ENCODE assay signal across 13 cellular contexts in the genomic region with DNA sequence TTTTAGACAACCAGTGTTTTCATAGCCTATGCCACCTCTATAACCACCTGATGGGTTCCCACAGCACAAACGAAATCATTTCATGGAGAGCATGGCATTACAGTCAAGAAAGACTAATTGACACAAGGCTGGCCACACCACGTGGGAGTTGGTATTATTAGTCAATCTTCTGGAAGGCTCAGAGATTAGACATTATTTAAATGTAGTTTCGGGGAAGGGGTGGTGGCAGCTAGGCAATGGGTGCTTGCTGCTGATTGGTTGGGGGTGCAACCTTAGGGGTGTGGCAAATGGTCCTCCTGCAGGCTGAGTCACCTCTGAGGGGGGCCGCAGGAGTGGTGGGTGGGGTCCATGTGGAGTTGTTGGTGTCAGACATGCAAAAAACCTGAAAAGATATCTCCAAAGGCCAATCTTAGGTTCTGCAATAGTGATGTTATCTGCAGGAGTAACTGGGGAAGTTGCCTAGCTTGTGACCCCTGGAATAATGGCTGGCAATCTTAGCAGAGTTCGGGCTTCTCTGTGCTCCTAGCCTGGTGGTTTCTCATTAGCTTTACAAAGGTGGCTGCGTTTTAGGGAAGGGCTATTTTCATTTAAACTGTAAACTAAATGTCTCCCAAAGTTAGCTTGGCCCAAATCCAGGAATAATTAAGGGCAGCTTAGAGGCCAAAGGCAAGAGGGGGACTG. TPM values are rescaled to one million over a fixed set of nuclear protein-coding genes. Genes with fewer than 3 reads are reported as not detected.
DNase-seq lines count a peak whose midpoint lies in the region; ATAC-seq and TF ChIP-seq lines count a peak whose summit lies in the region.
"Had no signal": no experiment of that assay in that cellular context is flagged by ENCODE, and none has a peak within 500 bp of the region (broad histone marks: within the 10 kb centered on the region; RNA-seq: fewer than 3 reads in every experiment).

No MANE protein-coding gene starts in this region.

- no peaks in the 10 kb centered on the region for H3K9me3 ChIP-seq in ES-I3 (ENCODE audit: control insufficient read depth, insufficient read depth, low read length)
- no peaks in the 10 kb centered on the region for H3K9me3 ChIP-seq in endodermal cell (ENCODE audit: control insufficient read depth, low read length)

- TF ChIP-seq CTCF in endodermal cell (conservative IDR thresholded peaks at IDR 0.05) (no peak), mesothelial cell of epicardium (IDR thresholded peaks at IDR 0.05; ENCODE audit: unreplicated experiment) (no peak)

- 16 to 21% methylated on average over 3 to 6 of the region's 6 CpGs for WGBS in endodermal cell (ENCODE audit: insufficient coverage in 1 of 2, insufficient read length in 1 of 2), 2 experiments

- DNase-seq in NCI-H82 (lab: John Stamatoyannopoulos, UW) = peak; percentile 72
- peak; percentile 98 for DNase-seq in endodermal cell
- DNase-seq in mesothelial cell of epicardium (ENCODE audit: low spot score in 2 of 2, unreplicated experiment in 2 of 2) = no peak
- no peak for DNase-seq in HPDE6-E6E7 (ENCODE audit: extremely low spot score)
- DNase-seq: activated T-cell treated with anti-CD3 and anti-CD28 coated beads, Interleukin-2, amount 50 U/mL, for 4 hours; cerebellar nuclear complex; T-helper 9 cell had no signal

- peak overlapping the region; percentile 4 for H3K4me3 ChIP-seq in endodermal cell (ENCODE audit: low read length)

- H3K9me3 Mint-ChIP-seq in endodermal cell = no peaks in the 10 kb centered on the region
- H3K9me3 Mint-ChIP-seq in mesothelial cell of epicardium = no peaks in the 10 kb centered on the region
- H3K9me3 Mint-ChIP-seq: activated T-cell treated with anti-CD3 and anti-CD28 coated beads, Interleukin-2, amount 50 U/mL, for 4 hours; CD4-positive, alpha-beta T cell had no signal

- no peak for ATAC-seq in HG02610 (IDR thresholded peaks at IDR 0.05; ENCODE audit: unreplicated experiment)
- no peak for ATAC-seq in HG02678 (IDR thresholded peaks at IDR 0.05; ENCODE audit: unreplicated experiment)
- ATAC-seq in GM18861 (IDR thresholded peaks at IDR 0.05; ENCODE audit: unreplicated experiment) = no peak
- ATAC-seq: activated T-cell treated with anti-CD3 and anti-CD28 coated beads, Interleukin-2, amount 50 U/mL, for 4 hours had no signal

- H3K27ac Mint-ChIP-seq in endodermal cell = peak overlapping the region; percentile 67
- peak overlapping the region; percentile 95 for H3K27ac Mint-ChIP-seq in mesothelial cell of epicardium
- H3K27ac Mint-ChIP-seq: CD4-positive, alpha-beta T cell had no signal

- H3K9ac ChIP-seq in ES-I3 (ENCODE audit: low read depth, low read length) (peak overlapping the region; percentile 28; the same call in 1 of the 2 replicates), endodermal cell (ENCODE audit: extremely low read depth, low read length, poor library complexity, severe bottlenecking) (no peak overlapping the region)

- H3K36me3 ChIP-seq in ES-I3 (ENCODE audit: insufficient read depth, low read length) (no peaks in the 10 kb centered on the region), endodermal cell (ENCODE audit: control insufficient read depth, insufficient read depth, low read length) (peaks cover 13% of the 10 kb centered on the region)

- H3K4me1 ChIP-seq in ES-I3 (ENCODE audit: insufficient read depth, low read length) (peaks cover 25% of the 10 kb centered on the region), endodermal cell (ENCODE audit: control insufficient read depth, insufficient read depth, low read length) (peaks cover 4% of the 10 kb centered on the region)

- no peaks in the 10 kb centered on the region for H3K27me3 ChIP-seq in endodermal cell (ENCODE audit: control insufficient read depth, insufficient read depth, low read length, poor library complexity, severe bottlenecking)

- H3K4me3 Mint-ChIP-seq in endodermal cell (peak overlapping the region; percentile 29), mesothelial cell of epicardium (peak overlapping the region; percentile 18)
- H3K4me3 Mint-ChIP-seq: activated T-cell treated with anti-CD3 and anti-CD28 coated beads, Interleukin-2, amount 50 U/mL, for 4 hours; CD4-positive, alpha-beta T cell had no signal

- H3K36me3 Mint-ChIP-seq in endodermal cell (ENCODE audit: low read depth) (peaks cover 7% of the 10 kb centered on the region), mesothelial cell of epicardium (peaks cover 5% of the 10 kb centered on the region)

- no peaks in the 10 kb centered on the region for H3K27me3 Mint-ChIP-seq in endodermal cell (ENCODE audit: insufficient read depth)
- H3K27me3 Mint-ChIP-seq in mesothelial cell of epicardium (ENCODE audit: low read depth) = no peaks in the 10 kb centered on the region
- H3K27me3 Mint-ChIP-seq: CD4-positive, alpha-beta T cell had no signal

- H3K4me1 Mint-ChIP-seq in endodermal cell (peaks cover 36% of the 10 kb centered on the region), mesothelial cell of epicardium (peaks cover 56% of the 10 kb centered on the region)

- no peak overlapping the region for H3K27ac ChIP-seq in endodermal cell (ENCODE audit: low read depth, low read length)

RNA-seq across cellular contexts. Expression of a gene that starts 4.6 kb away (rescaled TPM):
- total RNA-seq in endodermal cell = 10 to 100 TPM; 12.1 to 15.3 TPM
- 14.4 TPM for polyA plus RNA-seq in endodermal cell (2013, experiment 1 of 2)
- polyA plus RNA-seq in endodermal cell (2013, experiment 2 of 2) = 13.5 TPM
- total RNA-seq in mesothelial cell of epicardium = 35.5 to 39.4 TPM (median 37.5 TPM) in 3 replicates

RNA-seq across cellular contexts. Expression of a gene that starts 4.7 kb away (rescaled TPM):
- 10 to 100 TPM; 28.6 to 37.1 TPM for total RNA-seq in endodermal cell
- polyA plus RNA-seq in endodermal cell (2013, experiment 1 of 2) = 16.1 TPM
- polyA plus RNA-seq in endodermal cell (2013, experiment 2 of 2) = 13.6 TPM
- total RNA-seq in mesothelial cell of epicardium = 52.2 to 57.5 TPM (median 54.3 TPM) in 3 replicates

RNA-seq across cellular contexts. Expression of a gene that starts 17.0 kb away (rescaled TPM):
- total RNA-seq in endodermal cell (10 to 100 TPM in 1 of 2 donors, 1 to 10 TPM in 1; 7.3 to 11.7 TPM), mesothelial cell of epicardium (34.7 to 36.5 TPM (median 34.9 TPM) in 3 replicates)
- polyA plus RNA-seq in endodermal cell (2013, experiment 1 of 2) = 14.7 TPM
- 10.5 TPM for polyA plus RNA-seq in endodermal cell (2013, experiment 2 of 2)

RNA-seq across cellular contexts. Expression of a gene that starts 42.8 kb away (rescaled TPM):
- total RNA-seq in endodermal cell (10 to 100 TPM; 25.9 to 39.1 TPM), mesothelial cell of epicardium (22.4 to 24.6 TPM (median 23.4 TPM) in 3 replicates)
- polyA plus RNA-seq in endodermal cell (2013, experiment 1 of 2) = 16.8 TPM
- polyA plus RNA-seq in endodermal cell (2013, experiment 2 of 2) = 13.0 TPM

RNA-seq across cellular contexts. Expression of a gene that starts 43.5 kb away (rescaled TPM):
- total RNA-seq in endodermal cell (under 1 TPM; 0.20 to 0.51 TPM), mesothelial cell of epicardium (0.16 to 0.47 TPM (median 0.25 TPM) in 3 replicates)
- polyA plus RNA-seq in endodermal cell (2013, experiment 1 of 2) = 0.04 TPM
- polyA plus RNA-seq in endodermal cell (2013, experiment 2 of 2) = not detected
- total RNA-seq: pulmonary artery endothelial cell had no signal

Comparison
In these comparisons a context has a peak if more than half of its experiments do, and no peak if none do; other contexts are left out.
1. DNase-seq: peak in NCI-H82 (single experiment) and endodermal cell (single experiment); none in mesothelial cell of epicardium (0 of 2) and HPDE6-E6E7 (single experiment).